22 cellular contexts compared by ENCODE assay signal in the genomic region with DNA sequence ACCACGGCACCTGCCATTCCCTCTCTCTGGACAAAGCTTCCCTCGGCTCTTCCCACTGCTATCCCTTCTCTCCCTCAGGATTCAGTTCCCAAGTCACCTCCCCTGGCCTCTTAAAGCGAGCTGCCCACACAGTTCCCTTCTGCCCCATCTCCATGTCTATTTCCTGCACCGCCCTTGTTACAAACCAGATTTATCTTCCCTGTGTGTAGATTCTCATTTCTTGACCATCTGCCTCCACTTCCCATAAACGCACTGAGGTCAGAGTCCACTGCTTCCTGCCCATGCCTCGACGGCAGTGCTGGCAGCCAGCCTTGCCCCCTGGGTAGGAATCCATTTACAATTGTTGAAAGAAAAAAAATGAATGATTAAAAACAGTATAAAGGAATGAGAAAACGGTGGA. TPM values are rescaled to one million over a fixed set of nuclear protein-coding genes. Genes with fewer than 3 reads are reported as not detected.
DNase-seq lines count a peak whose midpoint lies in the region; ATAC-seq and TF ChIP-seq lines count a peak whose summit lies in the region.
"Had no signal": no experiment of that assay in that cellular context is flagged by ENCODE, and none has a peak within 500 bp of the region (broad histone marks: within the 10 kb centered on the region; RNA-seq: fewer than 3 reads in every experiment).

No MANE protein-coding gene starts in this region.

- no peaks in the 10 kb centered on the region for H3K27me3 ChIP-seq in neural progenitor cell
- peaks cover 0 to 49% (median 0%) of the 10 kb centered on the region in 3 experiments for H3K27me3 ChIP-seq in neuronal stem cell (ENCODE audit: control insufficient read depth in 3 of 3, insufficient read depth in 3 of 3, low read depth in 1 of 3, low read length in 3 of 3)
- H3K27me3 ChIP-seq: BLaER1 treated with 17β-estradiol and CSF1 and Interleukin-3, amounts not matched to agents 10 nM and 100 nM had no signal

- no peak overlapping the region for H3K4ac ChIP-seq in neuronal stem cell (ENCODE audit: low read length)

- no peak overlapping the region for H3K9ac ChIP-seq in neural progenitor cell
- H3K9ac ChIP-seq in neuronal stem cell (ENCODE audit: low read depth, low read length, poor library complexity) = no peak overlapping the region
- H3K9ac ChIP-seq: BLaER1 treated with 17β-estradiol and CSF1 and Interleukin-3, amounts not matched to agents 10 nM and 100 nM; SK-N-SH had no signal

- H3K36me3 ChIP-seq in HEK293 (ENCODE audit: control insufficient read depth in 2 of 2, insufficient read depth in 1 of 2, low read length in 2 of 2) = no peaks in the 10 kb centered on the region
- no peaks in the 10 kb centered on the region for H3K36me3 ChIP-seq in neural progenitor cell
- no peaks in the 10 kb centered on the region for H3K36me3 ChIP-seq in neuronal stem cell (replicated peaks in 1 of 2; ENCODE audit: control insufficient read depth in 2 of 2, insufficient read depth in 2 of 2, low read length in 2 of 2)
- H3K36me3 ChIP-seq: BLaER1 treated with 17β-estradiol and CSF1 and Interleukin-3, amounts not matched to agents 10 nM and 100 nM had no signal

- no peak overlapping the region for H3K23ac ChIP-seq in neuronal stem cell (ENCODE audit: low read depth, low read length, poor library complexity)

- no peak overlapping the region for H2BK12ac ChIP-seq in neuronal stem cell (ENCODE audit: low read length)

- DNase-seq in CD14-positive monocyte (ENCODE audit: low spot score) (no peak), neural progenitor cell (ENCODE audit: low spot score) (no peak), neuronal stem cell (ENCODE audit: low spot score) (no peak)
- DNase-seq in stimulated activated CD4-positive, alpha-beta T cell treated with anti-CD3 and anti-CD28 coated beads, Interleukin-15, amount 100 ng/mL, for 24 hours = no peak
- DNase-seq: DND-41, KBM-7, MV-4-11, NCI-H1105, NCI-H1436 treated with DMSO at 0.1 percent for 48 hours, NCI-H1930, NCI-H2107, NCI-H524, NCI-H774, SK-N-SH had no signal

- no CpG with 5 or more reads among the region's 8 CpGs for WGBS in neuronal stem cell (ENCODE audit: extremely low coverage in 2 of 2, insufficient read length in 2 of 2, insufficient replicate concordance in 1 of 2), 2 donors

- no peaks in the 10 kb centered on the region for H3K79me2 ChIP-seq in neural progenitor cell (ENCODE audit: low read depth)

- H3K36me3 Mint-ChIP-seq in CD14-positive monocyte (peaks cover 12 to 13% of the 10 kb centered on the region in 2 donors), neural progenitor cell (no peaks in the 10 kb centered on the region)
- H3K36me3 Mint-ChIP-seq in dendritic cell treated with granulocyte-macrophage colony-stimulating factor and Interleukin-4, amounts not matched to agents 40 ng/mL and 50 ng/mL, for 4 days (ENCODE audit: low read depth) = no peaks in the 10 kb centered on the region
- H3K36me3 Mint-ChIP-seq: CD8-positive, alpha-beta memory T cell had no signal

- no peak overlapping the region for H3K4me2 ChIP-seq in neural progenitor cell
- H3K4me2 ChIP-seq in neuronal stem cell (ENCODE audit: insufficient read depth, low read length, poor library complexity, severe bottlenecking) = no peak overlapping the region
- H3K4me2 ChIP-seq: SK-N-SH had no signal

- H3K27ac Mint-ChIP-seq in CD14-positive monocyte (peak overlapping the region; percentile 89 to 97 (median 93)), neural progenitor cell (peak overlapping the region; percentile 19)
- peak overlapping the region; percentile 36 for H3K27ac Mint-ChIP-seq in dendritic cell treated with granulocyte-macrophage colony-stimulating factor and Interleukin-4, amounts not matched to agents 40 ng/mL and 50 ng/mL, for 4 days
- H3K27ac Mint-ChIP-seq: CD8-positive, alpha-beta memory T cell had no signal

- peaks cover 82% of the 10 kb centered on the region for H3K4me1 Mint-ChIP-seq in CD14-positive monocyte
- H3K4me1 Mint-ChIP-seq in dendritic cell treated with granulocyte-macrophage colony-stimulating factor and Interleukin-4, amounts not matched to agents 40 ng/mL and 50 ng/mL, for 4 days (ENCODE audit: low read depth) = peaks cover 78% of the 10 kb centered on the region
- peaks cover under 1% of the 10 kb centered on the region for H3K4me1 Mint-ChIP-seq in neural progenitor cell

- H2BK5ac ChIP-seq in neuronal stem cell (ENCODE audit: low read length) = no peak overlapping the region

- H3F3A ChIP-seq in neural progenitor cell (ENCODE audit: low read depth) = no peaks in the 10 kb centered on the region

- intact Hi-C loops in CD14-positive monocyte (cut with micrococcal nuclease) = loop anchor here in 1 of 2 donors (5.0 kb wide), 1 partner anchor 33 kb away; no protein-coding TSS in a partner anchor
- intact Hi-C loops in dendritic cell treated with granulocyte-macrophage colony-stimulating factor and Interleukin-4, amounts not matched to agents 40 ng/mL and 50 ng/mL, for 4 days (cut with micrococcal nuclease) = no loop called here

- CTCF ChIA-PET in HEK293 (lab: Yijun Ruan, JAX) = interaction anchor here (0.6 to 3.6 kb wide), 9 partner anchors 13 to 202 kb away, joined by 3 to 11 read pairs (median 4); no protein-coding TSS in a partner anchor

- H3K9me3 Mint-ChIP-seq in CD14-positive monocyte = peaks cover 0 to 2% (median 0%) of the 10 kb centered on the region in 7 donors
- no peaks in the 10 kb centered on the region for H3K9me3 Mint-ChIP-seq in dendritic cell treated with granulocyte-macrophage colony-stimulating factor and Interleukin-4, amounts not matched to agents 40 ng/mL and 50 ng/mL, for 4 days
- H3K9me3 Mint-ChIP-seq in neural progenitor cell = peaks cover 2% of the 10 kb centered on the region
- H3K9me3 Mint-ChIP-seq: CD8-positive, alpha-beta memory T cell had no signal

- H3K18ac ChIP-seq in neuronal stem cell (ENCODE audit: low read length) = no peak overlapping the region

- H2BK120ac ChIP-seq in neuronal stem cell (ENCODE audit: low read depth, low read length) = no peak overlapping the region

- no peak overlapping the region for H4K8ac ChIP-seq in neuronal stem cell (ENCODE audit: low read depth, low read length)

- H4K20me1 ChIP-seq in neural progenitor cell (ENCODE audit: low read depth) = no peaks in the 10 kb centered on the region
- H4K20me1 ChIP-seq: BLaER1 treated with 17β-estradiol and CSF1 and Interleukin-3, amounts not matched to agents 10 nM and 100 nM had no signal

- no peak overlapping the region for H2AK5ac ChIP-seq in neuronal stem cell (ENCODE audit: low read depth, low read length)

- H3K4me3 Mint-ChIP-seq in CD14-positive monocyte (peak overlapping the region in 1 of 2 donors; percentile 75), neural progenitor cell (no peak overlapping the region)
- no peak overlapping the region for H3K4me3 Mint-ChIP-seq in dendritic cell treated with granulocyte-macrophage colony-stimulating factor and Interleukin-4, amounts not matched to agents 40 ng/mL and 50 ng/mL, for 4 days
- H3K4me3 Mint-ChIP-seq: CD8-positive, alpha-beta memory T cell had no signal

- TF ChIP-seq CTCF in CD14-positive monocyte (IDR thresholded peaks at IDR 0.05) = no peak
- TF ChIP-seq CTCF in HEK293 (tag by site-specific recombination; IDR thresholded peaks at IDR 0.05) = no peak
- no peak for TF ChIP-seq CTCF in neural progenitor cell (IDR thresholded peaks at IDR 0.05)

- H4K91ac ChIP-seq in neuronal stem cell (ENCODE audit: low read depth, low read length, poor library complexity) = no peak overlapping the region

- no peak for ATAC-seq in HG02678 (IDR thresholded peaks at IDR 0.05; ENCODE audit: unreplicated experiment)

- H3K79me1 ChIP-seq in neuronal stem cell (ENCODE audit: low read depth, low read length) = peaks cover 2% of the 10 kb centered on the region

- H3K27me3 Mint-ChIP-seq in CD14-positive monocyte (ENCODE audit: low read depth in 3 of 3) = peaks cover 3 to 12% (median 7%) of the 10 kb centered on the region in 3 donors
- peaks cover 45% of the 10 kb centered on the region for H3K27me3 Mint-ChIP-seq in dendritic cell treated with granulocyte-macrophage colony-stimulating factor and Interleukin-4, amounts not matched to agents 40 ng/mL and 50 ng/mL, for 4 days
- H3K27me3 Mint-ChIP-seq in neural progenitor cell (ENCODE audit: insufficient read depth, low read depth) = peaks cover 17% of the 10 kb centered on the region

- no peak overlapping the region for H2AFZ ChIP-seq in neural progenitor cell (replicated peaks)
- no peak overlapping the region for H2AFZ ChIP-seq in neuronal stem cell (ENCODE audit: low read length)

- no peaks in the 10 kb centered on the region for H3K4me1 ChIP-seq in HEK293 (ENCODE audit: control insufficient read depth, insufficient read depth, low read length)
- H3K4me1 ChIP-seq in neural progenitor cell = no peaks in the 10 kb centered on the region
- peaks cover 0 to 9% of the 10 kb centered on the region in 2 donors for H3K4me1 ChIP-seq in neuronal stem cell (ENCODE audit: control insufficient read depth in 2 of 2, insufficient read depth in 1 of 2, low read depth in 1 of 2, low read length in 2 of 2)

- no peak overlapping the region for H3K14ac ChIP-seq in neuronal stem cell (ENCODE audit: low read length)

- H3K4me3 ChIP-seq in HEK293 (ENCODE audit: low read depth, low read length) = no peak overlapping the region
- H3K4me3 ChIP-seq in neural progenitor cell = no peak overlapping the region
- H3K4me3 ChIP-seq in neuronal stem cell (ENCODE audit: low read length in 2 of 2) = no peak overlapping the region
- H3K4me3 ChIP-seq: BLaER1 treated with 17β-estradiol and CSF1 and Interleukin-3, amounts not matched to agents 10 nM and 100 nM had no signal

- POLR2A ChIA-PET in HEK293 (lab: Yijun Ruan, JAX) = no interaction called here

- H3K27ac ChIP-seq in HEK293 (ENCODE audit: extremely low read depth, low read depth, low read length) = no peak overlapping the region
- H3K27ac ChIP-seq in neural progenitor cell = no peak overlapping the region
- H3K27ac ChIP-seq in neuronal stem cell (replicated peaks; ENCODE audit: low read length) = no peak overlapping the region

- no peak overlapping the region for H2BK15ac ChIP-seq in neuronal stem cell (ENCODE audit: low read length)

- H3K9me3 ChIP-seq in HEK293 (ENCODE audit: control insufficient read depth, insufficient read depth, low read depth, low read length) (no peaks in the 10 kb centered on the region), neural progenitor cell (ENCODE audit: low read depth) (no peaks in the 10 kb centered on the region), neuronal stem cell (replicated peaks in 1 of 2; ENCODE audit: control insufficient read depth in 2 of 2, insufficient read depth in 1 of 2, low read depth in 1 of 2, low read length in 2 of 2) (no peaks in the 10 kb centered on the region)
- H3K9me3 ChIP-seq: SK-N-SH had no signal

RNA-seq across cellular contexts. Expression of a gene that starts 11.6 kb away (rescaled TPM):
- polyA plus RNA-seq in CD14-positive monocyte = 10 to 100 TPM in 1 of 2 donors, under 1 TPM in 1; 0.40 to 12.6 TPM
- not detected in 2 replicates for total RNA-seq in neural progenitor cell (ENCODE audit: low replicate concordance)
- 2.9 TPM for polyA plus RNA-seq in neuronal stem cell (2013, experiment 1 of 2)
- 2.8 TPM for polyA plus RNA-seq in neuronal stem cell (2013, experiment 2 of 2)
- polyA plus RNA-seq: SK-N-SH had no signal

RNA-seq across cellular contexts. Expression of a gene that starts 13.1 kb away (rescaled TPM):
- polyA plus RNA-seq in CD14-positive monocyte = 100 to 1,000 TPM; 233 to 247 TPM
- not detected in 2 replicates for total RNA-seq in neural progenitor cell (ENCODE audit: low replicate concordance)
- polyA plus RNA-seq in neuronal stem cell (2013, experiment 1 of 2) = not detected
- polyA plus RNA-seq in neuronal stem cell (2013, experiment 2 of 2) = not detected
- total RNA-seq: CD8-positive, alpha-beta memory T cell; LHCN-M2; MCF 10A had no signal
- polyA plus RNA-seq: AG04450; CD8-positive, alpha-beta memory T cell; SK-N-SH had no signal

RNA-seq across cellular contexts. Expression of a gene that starts 43.5 kb away (rescaled TPM):
- polyA plus RNA-seq in CD14-positive monocyte = 10 to 100 TPM; 69.4 to 86.3 TPM
- total RNA-seq in neural progenitor cell (ENCODE audit: low replicate concordance) = 3.0 and 4.6 TPM in 2 replicates
- polyA plus RNA-seq in neuronal stem cell (2013, experiment 1 of 2) = 18.7 TPM
- polyA plus RNA-seq in neuronal stem cell (2013, experiment 2 of 2) = 20.6 TPM

RNA-seq across cellular contexts. Expression of a gene that starts 50.4 kb away (rescaled TPM):
- 1 to 10 TPM; 1.7 to 2.0 TPM for polyA plus RNA-seq in CD14-positive monocyte
- 0.26 and 0.87 TPM in 2 replicates for total RNA-seq in neural progenitor cell (ENCODE audit: low replicate concordance)
- polyA plus RNA-seq in neuronal stem cell (2013, experiment 1 of 2) = 1.2 TPM
- 1.2 TPM for polyA plus RNA-seq in neuronal stem cell (2013, experiment 2 of 2)

Comparison
In these comparisons a context has a peak if more than half of its experiments do, and no peak if none do; other contexts are left out.
1. H3K27ac Mint-ChIP-seq: peak in every context shown above with its lines; median percentile 93 in CD14-positive monocyte; 36 in dendritic cell treated with granulocyte-macrophage colony-stimulating factor and Interleukin-4, amounts not matched to agents 40 ng/mL and 50 ng/mL, for 4 days; 19 in neural progenitor cell.